Comparison of ENCODE assay signal across 18 cellular contexts in the genomic region with DNA sequence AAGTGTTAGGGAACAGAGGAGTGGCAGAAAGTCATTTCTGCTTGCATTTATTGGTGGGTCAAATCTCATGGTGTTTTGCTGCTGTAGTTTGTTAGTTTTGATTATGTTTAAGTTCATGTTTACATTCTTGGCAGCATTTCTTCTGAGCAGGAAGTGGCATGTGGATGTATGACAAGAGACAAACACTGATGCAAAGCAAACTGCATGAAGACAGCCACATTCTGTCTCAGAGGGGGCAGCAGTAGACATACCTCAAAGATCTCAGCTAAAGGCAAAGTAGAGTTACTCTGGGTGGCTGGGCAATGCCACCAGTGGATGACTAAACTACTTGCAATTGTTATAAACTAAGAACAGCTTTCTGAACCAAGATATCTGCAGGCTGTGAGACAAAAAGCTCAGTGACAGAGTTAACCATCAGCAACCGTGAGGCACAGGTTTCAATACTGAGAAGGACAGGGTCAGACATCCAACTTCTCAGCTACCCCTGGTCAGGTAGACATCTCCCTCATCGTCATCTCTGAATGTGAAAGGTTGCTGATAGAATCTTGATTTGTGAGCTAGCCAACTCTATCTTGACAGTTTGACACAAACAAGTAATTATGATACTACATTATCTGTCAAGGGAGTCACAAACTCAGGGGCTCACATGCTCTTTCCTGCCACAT. TPM values are rescaled to one million over a fixed set of nuclear protein-coding genes. Genes with fewer than 3 reads are reported as not detected.
DNase-seq lines count a peak whose midpoint lies in the region; ATAC-seq lines count a peak whose summit lies in the region.
"Had no signal": no experiment of that assay in that cellular context is flagged by ENCODE, and none has a peak within 500 bp of the region (broad histone marks: within the 10 kb centered on the region; RNA-seq: fewer than 3 reads in every experiment).

No MANE protein-coding gene starts in this region.

- no peaks in the 10 kb centered on the region for H3K27me3 ChIP-seq in CD4-positive, CD25-positive, alpha-beta regulatory T cell (ENCODE audit: control insufficient read depth, insufficient read depth, low read length)
- H3K27me3 ChIP-seq: heart right ventricle, neural progenitor cell, right lobe of liver, stomach had no signal

- peaks cover 6% of the 10 kb centered on the region for H3K36me3 Mint-ChIP-seq in CD4-positive, CD25-positive, alpha-beta regulatory T cell
- H3K36me3 Mint-ChIP-seq in immature natural killer cell = peaks cover 8 to 23% (median 17%) of the 10 kb centered on the region in 3 donors
- H3K36me3 Mint-ChIP-seq: neural progenitor cell had no signal

- peak overlapping the region; percentile 21 to 87 (median 66) for H3K27ac Mint-ChIP-seq in CD4-positive, CD25-positive, alpha-beta regulatory T cell
- peak overlapping the region; percentile 72 to 85 (median 77) for H3K27ac Mint-ChIP-seq in immature natural killer cell
- H3K27ac Mint-ChIP-seq: neural progenitor cell had no signal

- peak overlapping the region in 3 of 4 donors; percentile 2 to 22 (median 7) for H3K4me3 Mint-ChIP-seq in CD4-positive, CD25-positive, alpha-beta regulatory T cell
- H3K4me3 Mint-ChIP-seq in immature natural killer cell = peak overlapping the region; percentile 0 to 51 (median 18)
- H3K4me3 Mint-ChIP-seq: neural progenitor cell had no signal

- H3K4me3 ChIP-seq in CD4-positive, CD25-positive, alpha-beta regulatory T cell (ENCODE audit: low read depth, low read length) = peak overlapping the region; percentile 5
- H3K4me3 ChIP-seq: heart right ventricle, neural progenitor cell, right lobe of liver, stomach had no signal

- peaks cover 8 to 18% (median 11%) of the 10 kb centered on the region in 4 donors for H3K4me1 Mint-ChIP-seq in CD4-positive, CD25-positive, alpha-beta regulatory T cell
- peaks cover 52 to 80% of the 10 kb centered on the region in 2 donors for H3K4me1 Mint-ChIP-seq in immature natural killer cell
- H3K4me1 Mint-ChIP-seq: neural progenitor cell had no signal

- ATAC-seq in CD4-positive, CD25-positive, alpha-beta regulatory T cell (ENCODE audit: low read depth in 2 of 2) = peak; percentile 61 to 64
- ATAC-seq in GM18867 (IDR thresholded peaks at IDR 0.05; ENCODE audit: unreplicated experiment) (peak; percentile 77), HG03378 (IDR thresholded peaks at IDR 0.05; ENCODE audit: unreplicated experiment) (no peak), HG02798 (IDR thresholded peaks at IDR 0.05; ENCODE audit: poor library complexity, unreplicated experiment) (no peak)
- ATAC-seq: HCT116, heart right ventricle had no signal

- H3K9me3 ChIP-seq in CD4-positive, CD25-positive, alpha-beta regulatory T cell (ENCODE audit: control insufficient read depth in 2 of 2, low read length in 2 of 2) = peaks cover 2 to 8% of the 10 kb centered on the region in 2 experiments
- H3K9me3 ChIP-seq: right lobe of liver had no signal

- no peaks in the 10 kb centered on the region for H3K36me3 ChIP-seq in CD4-positive, CD25-positive, alpha-beta regulatory T cell (ENCODE audit: control insufficient read depth, insufficient read depth, low read length)
- H3K36me3 ChIP-seq: heart right ventricle, neural progenitor cell, right lobe of liver had no signal

- H3K4me1 ChIP-seq in CD4-positive, CD25-positive, alpha-beta regulatory T cell (ENCODE audit: control insufficient read depth, insufficient read depth, low read length, poor library complexity, severe bottlenecking) = peaks cover 7% of the 10 kb centered on the region
- H3K4me1 ChIP-seq: heart right ventricle, neural progenitor cell had no signal

- peak overlapping the region; percentile 55 for H3K27ac ChIP-seq in CD4-positive, CD25-positive, alpha-beta regulatory T cell (ENCODE audit: insufficient read depth, low read length, poor library complexity, severe bottlenecking)
- H3K27ac ChIP-seq: heart right ventricle, neural progenitor cell, right lobe of liver had no signal

- H3K27me3 Mint-ChIP-seq in CD4-positive, CD25-positive, alpha-beta regulatory T cell = no peaks in the 10 kb centered on the region
- H3K27me3 Mint-ChIP-seq in immature natural killer cell (ENCODE audit: low read depth in 3 of 3) = peaks cover 0 to 2% (median 0%) of the 10 kb centered on the region in 3 donors

- peak in 2 of 3 donors; percentile 14 to 29 for DNase-seq in CD4-positive, CD25-positive, alpha-beta regulatory T cell
- DNase-seq in M059J (ENCODE audit: low read depth) (peak; percentile 13), immature natural killer cell (peak; percentile 17 to 35 (median 25)), HuH-7.5 (ENCODE audit: low spot score) (no peak), midbrain (lab: John Stamatoyannopoulos, UW) (no peak)
- DNase-seq: activated naive CD4-positive, alpha-beta T cell treated with Interleukin-2 at 50 U/mL for 16 hours; C1 segment of cervical spinal cord; heart right ventricle; NCI-H1092 treated with DMSO at 0.1 percent for 48 hours; NCI-H345; right lobe of liver; stomach had no signal

- peaks cover 0 to 5% (median 0%) of the 10 kb centered on the region in 7 donors for H3K9me3 Mint-ChIP-seq in CD4-positive, CD25-positive, alpha-beta regulatory T cell
- peaks cover 0 to 2% (median 0%) of the 10 kb centered on the region in 6 donors for H3K9me3 Mint-ChIP-seq in immature natural killer cell

RNA-seq across cellular contexts. Expression of gene GALNT3, which starts 16.4 kb away (rescaled TPM):
- total RNA-seq in CD4-positive, CD25-positive, alpha-beta regulatory T cell = 18.5 TPM
- 1 to 10 TPM; 1.1 to 2.9 (median 1.9) TPM for polyA plus RNA-seq in CD4-positive, CD25-positive, alpha-beta regulatory T cell
- 0.59 and 1.9 TPM in 2 replicates for total RNA-seq in M059J (2014; rRNA removed; shearing (Covaris generic))
- polyA plus RNA-seq in immature natural killer cell = 1 to 10 TPM; 7.2 to 7.6 (median 7.4) TPM
- total RNA-seq: G401 had no signal

Comparison
In these comparisons a context has a peak if more than half of its experiments do, and no peak if none do; other contexts are left out.
1. ATAC-seq: peak in CD4-positive, CD25-positive, alpha-beta regulatory T cell (2 of 2) and GM18867 (single experiment); none in HG03378 (single experiment) and HG02798 (single experiment).
2. DNase-seq: peak in CD4-positive, CD25-positive, alpha-beta regulatory T cell (2 of 3), M059J (single experiment) and immature natural killer cell (3 of 3); none in HuH-7.5 (single experiment) and midbrain (single experiment).